ENCODE assay signal across 20 cellular contexts in the genomic region with DNA sequence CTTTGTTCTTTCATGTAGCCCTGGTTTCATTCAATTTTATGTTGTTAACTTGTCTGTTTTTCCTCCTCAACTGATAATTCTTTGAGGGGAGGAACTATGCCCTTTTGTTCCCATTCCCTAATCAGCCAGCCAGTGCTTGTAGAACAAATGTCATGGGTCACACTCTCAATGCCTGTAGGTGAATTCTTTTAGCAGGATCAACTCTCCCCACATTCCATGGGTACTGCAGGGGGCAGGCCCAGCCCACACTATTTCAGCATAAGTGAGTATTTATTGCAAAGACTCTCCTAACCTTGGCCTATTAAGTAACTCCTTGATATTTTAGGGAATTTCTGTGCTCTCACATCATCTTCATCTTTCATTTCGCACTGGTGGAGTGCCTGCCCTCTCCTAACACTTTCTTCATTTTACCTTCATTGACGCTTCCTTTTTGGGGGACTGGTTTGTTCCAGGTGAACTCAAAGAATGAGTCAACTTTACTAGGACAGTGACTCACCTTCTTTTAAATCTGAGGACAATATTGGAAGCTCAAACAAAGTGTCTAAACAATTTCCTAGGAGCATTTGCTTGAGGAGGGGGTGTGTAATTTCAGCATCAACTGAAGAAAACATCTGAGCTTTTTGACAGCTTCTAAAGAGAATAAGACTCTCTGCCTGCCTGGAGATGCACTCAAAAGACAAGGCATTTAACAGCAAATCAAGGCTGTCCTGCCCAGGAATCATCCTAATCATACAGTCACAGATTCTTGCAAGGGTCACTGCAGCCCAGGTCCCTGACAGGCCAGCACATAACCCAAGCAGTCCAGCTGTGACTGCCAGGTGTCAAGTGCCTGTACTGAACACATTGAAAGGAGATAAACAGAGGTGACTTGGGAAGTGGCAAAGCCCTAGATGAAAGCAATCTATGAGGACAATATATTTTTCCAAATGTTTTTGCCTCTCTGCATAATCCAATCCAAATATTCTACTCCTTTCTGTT.
A peak's percentile ranks its signal among the peaks of the same experiment; 100 is the strongest.
DNase-seq lines count a peak whose midpoint lies in the region; TF ChIP-seq lines count a peak whose summit lies in the region.
"Had no signal": no experiment of that assay in that cellular context is flagged by ENCODE, and none has a peak within 500 bp of the region (broad histone marks: within the 10 kb centered on the region; RNA-seq: fewer than 3 reads in every experiment).

No MANE protein-coding gene starts in this region.

- no TSS peak for BruUV-seq in PC-9 (replicated peaks; lab: Mats Ljungman, UMichigan)

- no peak overlapping the region for H3K9ac ChIP-seq in colonic mucosa (ENCODE audit: low read depth in 2 of 2, low read length in 2 of 2)

- peak overlapping the region; percentile 13; the same call in 1 of the 2 replicates for H3K4me3 ChIP-seq in PC-9
- H3K4me3 ChIP-seq in cardiac muscle cell: no peak overlapping the region
- H3K4me3 ChIP-seq in WERI-Rb-1 (ENCODE audit: low read depth, low read length): no peak overlapping the region
- H3K4me3 ChIP-seq in colonic mucosa: no peak overlapping the region
- H3K4me3 ChIP-seq: MG63, transverse colon had no signal

- TF ChIP-seq CTCF in PC-9 (conservative IDR thresholded peaks at IDR 0.05) (no peak), cardiac muscle cell (IDR thresholded peaks at IDR 0.05; ENCODE audit: low read depth, low read length) (no peak), WERI-Rb-1 (IDR thresholded peaks at IDR 0.05; ENCODE audit: low read depth, low read length) (no peak), colonic mucosa (IDR thresholded peaks at IDR 0.05) (no peak)

- peaks cover 8% of the 10 kb centered on the region for H3K9me3 ChIP-seq in PC-9 (ENCODE audit: insufficient read depth, low read depth)
- no peaks in the 10 kb centered on the region for H3K9me3 ChIP-seq in cardiac muscle cell (ENCODE audit: low read depth)
- H3K9me3 ChIP-seq in WERI-Rb-1 (ENCODE audit: severe bottlenecking): no peaks in the 10 kb centered on the region
- no peaks in the 10 kb centered on the region for H3K9me3 ChIP-seq in colonic mucosa
- H3K9me3 ChIP-seq: MG63, transverse colon had no signal

- peaks cover 67% of the 10 kb centered on the region for H3K4me1 ChIP-seq in PC-9 (replicated peaks; ENCODE audit: insufficient read depth)
- H3K4me1 ChIP-seq in cardiac muscle cell (ENCODE audit: low read depth): peaks cover 14% of the 10 kb centered on the region
- H3K4me1 ChIP-seq in colonic mucosa: no peaks in the 10 kb centered on the region
- H3K4me1 ChIP-seq: transverse colon had no signal

- peak overlapping the region; percentile 71 for H3K4me2 ChIP-seq in PC-9

- no peak overlapping the region; the same call in 1 of the 2 replicates for H2AFZ ChIP-seq in PC-9

- H3K9me2 ChIP-seq in PC-9 (ENCODE audit: insufficient read depth): no peaks in the 10 kb centered on the region

- no peaks in the 10 kb centered on the region for H3K27me3 ChIP-seq in PC-9 (ENCODE audit: insufficient read depth, low read depth)
- H3K27me3 ChIP-seq in cardiac muscle cell: no peaks in the 10 kb centered on the region
- H3K27me3 ChIP-seq in WERI-Rb-1 (ENCODE audit: insufficient read depth, low read depth, severe bottlenecking): no peaks in the 10 kb centered on the region
- H3K27me3 ChIP-seq in colonic mucosa: no peaks in the 10 kb centered on the region
- H3K27me3 ChIP-seq: MG63, transverse colon had no signal

- H4K20me1 ChIP-seq in PC-9 (ENCODE audit: insufficient read depth): no peaks in the 10 kb centered on the region

- peaks cover 48% of the 10 kb centered on the region for H3F3A ChIP-seq in PC-9 (ENCODE audit: insufficient read depth, low read depth)

- no peaks in the 10 kb centered on the region for H3K79me2 ChIP-seq in PC-9 (ENCODE audit: low read depth)

- H3K27ac ChIP-seq in PC-9 (peak overlapping the region; percentile 76), cardiac muscle cell (peak overlapping the region; percentile 45), WERI-Rb-1 (no peak overlapping the region), colonic mucosa (no peak overlapping the region)
- H3K27ac ChIP-seq: transverse colon had no signal

- intact Hi-C loops in PC-9 (cut with micrococcal nuclease; ENCODE audit: unreplicated experiment) (loop anchor here (2.0 to 5.0 kb wide), 5 partner anchors 55 to 321 kb away; no protein-coding TSS in a partner anchor), colonic mucosa (cut with DNase I) (no loop called here)

- CTCF ChIA-PET in PC-9 (lab: Charles Lee): no interaction called here

- peak; percentile 12 for DNase-seq in HCEC 1CT
- peak; percentile 39 to 84 for DNase-seq in PC-9
- no peak for DNase-seq in cardiac muscle cell (ENCODE audit: low read depth in 1 of 2, low spot score in 1 of 2)
- peak; percentile 66 for DNase-seq in renal cortical epithelial cell (ENCODE audit: low read depth)
- no peak for DNase-seq in WERI-Rb-1
- DNase-seq in colonic mucosa: no peak
- no peak for DNase-seq in cerebellum (ENCODE audit: low spot score)
- DNase-seq: activated CD4-positive, alpha-beta T cell treated with anti-CD3 and anti-CD28 coated beads, Interleukin-2, amount 50 U/mL, for 1 hour; activated naive CD8-positive, alpha-beta T cell treated with anti-CD3 and anti-CD28 coated beads, Interleukin-2, amount 10 ng/mL, durations not matched to agents 7 days and 5 days; DMS79 treated with DMSO at 0.1 percent for 48 hours; hypothalamus; MG63; naive thymus-derived CD4-positive, alpha-beta T cell; NCI-H2171 treated with DMSO at 0.1 percent for 48 hours; NCI-H69; SIG-M5; stimulated activated CD4-positive, alpha-beta T cell treated with anti-CD3 and anti-CD28 coated beads, Interleukin-2, amount 100 ng/mL, for 24 hours; stimulated activated naive CD8-positive, alpha-beta T cell treated with anti-CD3 and anti-CD28 coated beads, Interleukin-15, Interleukin-2, amounts not matched to agents 100 U/mL and 50 U/mL, for 24 hours; T-helper 1 cell; transverse colon had no signal

- POLR2A ChIA-PET in PC-9 (lab: Charles Lee; ENCODE audit: unreplicated experiment): no interaction called here

- no peaks in the 10 kb centered on the region for H3K36me3 ChIP-seq in PC-9 (ENCODE audit: low read depth)
- H3K36me3 ChIP-seq in cardiac muscle cell: no peaks in the 10 kb centered on the region
- H3K36me3 ChIP-seq in WERI-Rb-1: no peaks in the 10 kb centered on the region
- no peaks in the 10 kb centered on the region for H3K36me3 ChIP-seq in colonic mucosa
- H3K36me3 ChIP-seq: MG63, transverse colon had no signal

Comparison
In these comparisons a context has a peak if more than half of its experiments do, and no peak if none do; other contexts are left out.
1. DNase-seq: peak in HCEC 1CT (single experiment), PC-9 (2 of 2) and renal cortical epithelial cell (single experiment); none in cardiac muscle cell (0 of 2), WERI-Rb-1 (single experiment), colonic mucosa (single experiment) and cerebellum (single experiment).
2. H3K27ac ChIP-seq: peak in PC-9 (single experiment) and cardiac muscle cell (single experiment); none in WERI-Rb-1 (single experiment) and colonic mucosa (single experiment).